Comparison of ENCODE assay signal across 8 cellular contexts in genomic region chr10:79138449-79139123, GRCh38.
DNase-seq lines count a peak whose midpoint lies in the region; ATAC-seq and TF ChIP-seq lines count a peak whose summit lies in the region.

No MANE protein-coding gene starts in this region.

- no peak for DNase-seq in activated CD8-positive, alpha-beta memory T cell treated with anti-CD3 and anti-CD28 coated beads, Interleukin-2, amount 10 ng/mL, durations not matched to agents 7 days and 5 days
- no peak for DNase-seq in activated CD8-positive, alpha-beta memory T cell treated with anti-CD3 and anti-CD28 coated beads, Interleukin-2, amount 50 U/mL, for 4 hours
- DNase-seq in suprapubic skin (ENCODE audit: low spot score in 2 of 2), result no peak
- DNase-seq in NCI-H82 treated with DMSO at 0.1 percent for 48 hours (lab: John Stamatoyannopoulos, UW; ENCODE audit: unreplicated experiment), result no peak
- DNase-seq in occipital lobe (lab: John Stamatoyannopoulos, UW), result no peak

- H3K27me3 Mint-ChIP-seq in activated CD8-positive, alpha-beta memory T cell treated with anti-CD3 and anti-CD28 coated beads, Interleukin-2, amount 10 ng/mL, durations not matched to agents 7 days and 5 days, result no peaks in the 10 kb centered on the region

- no peak overlapping the region for H3K4me3 Mint-ChIP-seq in activated CD8-positive, alpha-beta memory T cell treated with anti-CD3 and anti-CD28 coated beads, Interleukin-2, amount 10 ng/mL, durations not matched to agents 7 days and 5 days

- H3K4me1 ChIP-seq in mucosa of rectum (ENCODE audit: control insufficient read depth in 2 of 2, insufficient read depth in 2 of 2, low read length in 2 of 2), result peaks cover 16 to 29% of the 10 kb centered on the region in 2 donors
- H3K4me1 ChIP-seq in suprapubic skin, result peaks cover 67% of the 10 kb centered on the region

- no peak overlapping the region for H3K9ac ChIP-seq in mucosa of rectum (ENCODE audit: low read depth in 1 of 2, low read length in 2 of 2)

- CTCF ChIA-PET in activated CD8-positive, alpha-beta memory T cell treated with anti-CD3 and anti-CD28 coated beads, Interleukin-2, amount 10 ng/mL, durations not matched to agents 7 days and 5 days (lab: Charles Lee), result no interaction called here

- no peaks in the 10 kb centered on the region for H3K36me3 Mint-ChIP-seq in activated CD8-positive, alpha-beta memory T cell treated with anti-CD3 and anti-CD28 coated beads, Interleukin-2, amount 10 ng/mL, durations not matched to agents 7 days and 5 days

- 82% methylated on average over 5 of the region's 5 CpGs for WGBS in suprapubic skin

- TF ChIP-seq EP300 in suprapubic skin (IDR thresholded peaks at IDR 0.05), result no peak

- TF ChIP-seq POLR2A in suprapubic skin (IDR thresholded peaks at IDR 0.05), result no peak

- H3K36me3 ChIP-seq in mucosa of rectum (ENCODE audit: control insufficient read depth in 2 of 2, insufficient read depth in 2 of 2, low read length in 2 of 2), result peaks cover 15 to 36% of the 10 kb centered on the region in 2 donors
- peaks cover 41% of the 10 kb centered on the region for H3K36me3 ChIP-seq in suprapubic skin

- TF ChIP-seq CTCF in suprapubic skin (IDR thresholded peaks at IDR 0.05), result no peak

- peaks cover 37% of the 10 kb centered on the region for H3K4me1 Mint-ChIP-seq in activated CD8-positive, alpha-beta memory T cell treated with anti-CD3 and anti-CD28 coated beads, Interleukin-2, amount 10 ng/mL, durations not matched to agents 7 days and 5 days

- H3K4me3 ChIP-seq in mucosa of rectum (ENCODE audit: low read length in 2 of 2) (no peak overlapping the region), suprapubic skin (no peak overlapping the region)

- peak overlapping the region; percentile 41 for H3K27ac ChIP-seq in angular gyrus (ENCODE audit: low read depth, low read length)
- H3K27ac ChIP-seq in mucosa of rectum (ENCODE audit: low read depth in 2 of 2, low read length in 2 of 2), result peak overlapping the region; percentile 49 to 54
- H3K27ac ChIP-seq in suprapubic skin, result peak overlapping the region; percentile 72

- H3K27ac Mint-ChIP-seq in activated CD8-positive, alpha-beta memory T cell treated with anti-CD3 and anti-CD28 coated beads, Interleukin-2, amount 10 ng/mL, durations not matched to agents 7 days and 5 days, result peak overlapping the region; percentile 92

- H3K9me3 Mint-ChIP-seq in activated CD8-positive, alpha-beta memory T cell treated with anti-CD3 and anti-CD28 coated beads, Interleukin-2, amount 10 ng/mL, durations not matched to agents 7 days and 5 days (ENCODE audit: low read depth), result no peaks in the 10 kb centered on the region

- H3K9me3 ChIP-seq in mucosa of rectum (ENCODE audit: control insufficient read depth in 2 of 2, low read length in 2 of 2), result no peaks in the 10 kb centered on the region
- H3K9me3 ChIP-seq in suprapubic skin, result no peaks in the 10 kb centered on the region

- ATAC-seq in activated CD8-positive, alpha-beta memory T cell treated with anti-CD3 and anti-CD28 coated beads, Interleukin-2, amount 10 ng/mL, durations not matched to agents 7 days and 5 days, result no peak
- ATAC-seq in HG02981 (IDR thresholded peaks at IDR 0.05; ENCODE audit: unreplicated experiment), result no peak

- H3K27me3 ChIP-seq in mucosa of rectum (ENCODE audit: control insufficient read depth in 2 of 2, insufficient read depth in 2 of 2, low read length in 2 of 2), result no peaks in the 10 kb centered on the region
- H3K27me3 ChIP-seq in suprapubic skin, result no peaks in the 10 kb centered on the region
